Comparison of ENCODE assay signal across 24 cellular contexts in the genomic region with DNA sequence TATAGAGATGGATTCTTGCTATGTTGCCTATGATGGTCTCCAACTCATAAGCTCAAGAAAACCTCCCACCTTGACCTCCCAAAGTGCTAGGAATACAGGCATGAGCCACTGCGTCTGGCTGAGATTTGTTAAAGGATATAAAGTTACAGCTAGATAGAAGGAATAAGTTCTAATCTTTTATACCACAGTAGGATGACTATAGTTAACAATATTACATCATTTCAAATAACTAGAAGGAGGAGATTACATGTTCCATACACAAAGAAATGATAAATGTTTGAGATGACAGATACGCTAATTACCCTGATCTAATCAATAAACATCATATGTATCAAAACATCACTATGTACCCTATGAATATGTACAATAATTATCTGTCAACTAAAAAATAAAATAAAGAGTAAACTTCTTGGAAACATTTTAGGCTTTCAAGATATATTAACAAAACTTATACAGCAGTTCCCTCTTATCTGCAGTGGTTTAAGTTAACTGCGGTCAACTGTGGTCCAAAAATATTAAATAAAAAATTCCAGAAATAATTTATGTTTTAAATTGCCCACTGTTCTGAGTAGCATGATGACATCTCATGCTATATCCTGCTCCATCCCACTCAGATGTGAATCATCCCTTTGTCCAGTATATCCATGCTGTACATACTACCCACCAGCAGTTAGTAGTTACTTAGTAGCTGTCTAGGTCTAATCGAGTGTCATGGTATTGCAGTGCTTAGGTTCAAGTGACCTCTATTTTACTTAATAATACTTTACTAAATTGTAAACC.
"Had no signal": no experiment of that assay in that cellular context is flagged by ENCODE, and none has a peak within 500 bp of the region (broad histone marks: within the 10 kb centered on the region; RNA-seq: fewer than 3 reads in every experiment).

No MANE protein-coding gene starts in this region.

- H3K27me3 Mint-ChIP-seq: activated CD4-positive, alpha-beta memory T cell treated with anti-CD3 and anti-CD28 coated beads for 36 hours; activated CD4-positive, alpha-beta T cell treated with anti-CD3 and anti-CD28 coated beads for 36 hours; activated naive CD8-positive, alpha-beta T cell treated with anti-CD3 and anti-CD28 coated beads for 36 hours; natural killer cell treated with Interleukin-12 subunit alpha and Interleukin-12 subunit beta and Interleukin-15 and Interleukin-18, amount 100 ng/mL, for 72 hours; stimulated activated memory B cell treated with anti-CD40 and anti-IgM and Interleukin-4, amounts not matched to agents 10 μg/mL and 1 μg/mL and 100 μg/mL, for 72 hours had no signal

- H3K27me3 ChIP-seq: body of pancreas, esophagus squamous epithelium, gastrocnemius medialis, left lung, neutrophil, right lobe of liver, upper lobe of right lung had no signal

- DNase-seq: activated CD4-positive, alpha-beta memory T cell treated with anti-CD3 and anti-CD28 coated beads for 36 hours; activated CD4-positive, alpha-beta T cell treated with anti-CD3 and anti-CD28 coated beads for 36 hours; activated naive CD8-positive, alpha-beta T cell treated with anti-CD3 and anti-CD28 coated beads for 36 hours; activated T-cell treated with anti-CD3 and anti-CD28 coated beads for 4 hours; amygdala; body of pancreas; central memory CD4-positive, alpha-beta T cell; effector CD8-positive, alpha-beta T cell; esophagus squamous epithelium; gastrocnemius medialis; head of caudate nucleus; left lung; right lobe of liver; stimulated activated CD4-positive, alpha-beta T cell treated with anti-CD3 and anti-CD28 coated beads, Interleukin-4, amount 100 ng/mL, for 4 hours; T-helper 2 cell; upper lobe of right lung had no signal

- ATAC-seq: activated CD4-positive, alpha-beta T cell treated with anti-CD3 and anti-CD28 coated beads for 36 hours; body of pancreas; gastrocnemius medialis; left lung; natural killer cell treated with Interleukin-12 subunit alpha and Interleukin-12 subunit beta and Interleukin-15 and Interleukin-18, amount 100 ng/mL, for 72 hours; right lobe of liver; stimulated activated memory B cell treated with anti-CD40 and anti-IgM and Interleukin-4, amounts not matched to agents 10 μg/mL and 1 μg/mL and 100 μg/mL, for 72 hours; upper lobe of right lung; WTC11 had no signal

- H3K4me1 ChIP-seq: body of pancreas, esophagus squamous epithelium, gastrocnemius medialis, left lung, parathyroid adenoma, right lobe of liver, upper lobe of right lung had no signal

- H3K9me3 ChIP-seq: body of pancreas, gastrocnemius medialis, right lobe of liver had no signal

- H3K4me3 ChIP-seq: body of pancreas, esophagus squamous epithelium, gastrocnemius medialis, left lung, right lobe of liver, upper lobe of right lung had no signal

- H2AFZ ChIP-seq: parathyroid adenoma had no signal

- H3K27ac ChIP-seq: body of pancreas, esophagus squamous epithelium, gastrocnemius medialis, left lung, neutrophil, parathyroid adenoma, right lobe of liver, upper lobe of right lung had no signal

- H3K27ac Mint-ChIP-seq: activated CD4-positive, alpha-beta memory T cell treated with anti-CD3 and anti-CD28 coated beads for 36 hours; activated CD4-positive, alpha-beta T cell treated with anti-CD3 and anti-CD28 coated beads for 36 hours; activated naive CD8-positive, alpha-beta T cell treated with anti-CD3 and anti-CD28 coated beads for 36 hours; activated T-helper 1 cell treated with anti-CD3 and anti-CD28 coated beads, Interleukin-12 subunit alpha, Interleukin-12 subunit beta, Interleukin-2, Interleukin-4 antibody, amounts not matched to agents 30 ng/mL and 10 ng/mL and 1 ng/mL, durations not matched to agents 14 hours and 24 hours and 36 hours; mesothelial cell of epicardium; natural killer cell treated with Interleukin-12 subunit alpha and Interleukin-12 subunit beta and Interleukin-15 and Interleukin-18, amount 100 ng/mL, for 72 hours; stimulated activated memory B cell treated with anti-CD40 and anti-IgM and Interleukin-4, amounts not matched to agents 10 μg/mL and 1 μg/mL and 100 μg/mL, for 72 hours; WTC11 had no signal

- H3K9ac ChIP-seq: parathyroid adenoma had no signal

- FAIRE-seq: TTC549 had no signal

- H3K36me3 ChIP-seq: esophagus squamous epithelium, gastrocnemius medialis, neutrophil, right lobe of liver, upper lobe of right lung had no signal

- H3K4me3 Mint-ChIP-seq: activated CD4-positive, alpha-beta memory T cell treated with anti-CD3 and anti-CD28 coated beads for 36 hours; activated CD4-positive, alpha-beta T cell treated with anti-CD3 and anti-CD28 coated beads for 36 hours; activated naive CD8-positive, alpha-beta T cell treated with anti-CD3 and anti-CD28 coated beads for 36 hours; activated T-helper 1 cell treated with anti-CD3 and anti-CD28 coated beads, Interleukin-12 subunit alpha, Interleukin-12 subunit beta, Interleukin-2, Interleukin-4 antibody, amounts not matched to agents 30 ng/mL and 10 ng/mL and 1 ng/mL, durations not matched to agents 14 hours and 24 hours and 36 hours; mesothelial cell of epicardium; natural killer cell treated with Interleukin-12 subunit alpha and Interleukin-12 subunit beta and Interleukin-15 and Interleukin-18, amount 100 ng/mL, for 72 hours; stimulated activated memory B cell treated with anti-CD40 and anti-IgM and Interleukin-4, amounts not matched to agents 10 μg/mL and 1 μg/mL and 100 μg/mL, for 72 hours; WTC11 had no signal

- H3K4me1 Mint-ChIP-seq: activated CD4-positive, alpha-beta T cell treated with anti-CD3 and anti-CD28 coated beads for 36 hours; activated naive CD8-positive, alpha-beta T cell treated with anti-CD3 and anti-CD28 coated beads for 36 hours; mesothelial cell of epicardium; stimulated activated memory B cell treated with anti-CD40 and anti-IgM and Interleukin-4, amounts not matched to agents 10 μg/mL and 1 μg/mL and 100 μg/mL, for 72 hours; WTC11 had no signal
